In the genomic region with DNA sequence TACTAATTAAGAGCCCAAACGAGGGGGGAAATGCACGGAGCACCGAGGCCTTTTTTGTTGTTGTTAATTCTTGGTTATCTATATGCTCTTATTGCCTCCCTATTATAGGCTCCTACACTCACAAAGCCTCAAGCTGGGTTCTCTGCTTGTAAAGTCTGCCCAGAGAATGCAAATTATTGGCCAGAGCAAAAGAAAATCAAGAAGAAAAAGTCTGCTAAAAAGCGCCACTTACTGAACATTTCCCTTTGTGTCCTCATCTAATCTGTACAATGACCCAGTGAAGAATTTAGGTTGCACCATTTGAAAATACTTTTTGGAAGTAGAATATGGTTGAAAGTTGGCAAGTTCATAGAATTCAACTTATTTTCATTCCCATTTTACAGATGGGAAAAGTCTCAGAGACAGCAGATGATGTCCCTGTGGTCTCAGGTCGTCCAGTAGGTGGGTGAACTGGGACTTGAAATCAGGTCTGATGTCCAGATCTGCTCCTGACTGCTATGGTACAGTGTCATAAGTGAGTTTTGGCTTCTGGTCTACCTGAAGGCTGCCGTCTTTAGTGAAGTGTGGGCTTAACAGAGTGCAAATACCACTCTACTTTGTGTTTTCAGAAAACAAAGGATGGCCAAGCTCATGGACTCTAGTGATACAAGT, we compare ENCODE assay signal across 1 cellular context.
TF ChIP-seq lines count a peak whose summit lies in the region.

No MANE protein-coding gene starts in this region.

TF ChIP-seq in H1, 55 proteins besides CTCF, POLR2A, EP300 and RAD21:
- TF ChIP-seq HDAC2 (IDR thresholded peaks at IDR 0.05; ENCODE audit: borderline replicate concordance in 1 of 2, low read depth in 2 of 2, low read length in 2 of 2) (no peak), EZH2 (IDR thresholded peaks at IDR 0.05; ENCODE audit: low read depth, low read length, severe bottlenecking) (peak; percentile 6), RBBP5 (IDR thresholded peaks at IDR 0.05; ENCODE audit: borderline replicate concordance, low read depth, low read length) (no peak), JUND (IDR thresholded peaks at IDR 0.05; ENCODE audit: low read length) (no peak), RXRA (IDR thresholded peaks at IDR 0.05; ENCODE audit: insufficient read depth, low read depth, low read length) (no peak), SUZ12 (IDR thresholded peaks at IDR 0.05; ENCODE audit: low read length) (0 out of 2 replicates have a peak, but pooled peaks have one; percentile 7), ATF2 (IDR thresholded peaks at IDR 0.05; ENCODE audit: low read length) (no peak)
